In the genomic region with DNA sequence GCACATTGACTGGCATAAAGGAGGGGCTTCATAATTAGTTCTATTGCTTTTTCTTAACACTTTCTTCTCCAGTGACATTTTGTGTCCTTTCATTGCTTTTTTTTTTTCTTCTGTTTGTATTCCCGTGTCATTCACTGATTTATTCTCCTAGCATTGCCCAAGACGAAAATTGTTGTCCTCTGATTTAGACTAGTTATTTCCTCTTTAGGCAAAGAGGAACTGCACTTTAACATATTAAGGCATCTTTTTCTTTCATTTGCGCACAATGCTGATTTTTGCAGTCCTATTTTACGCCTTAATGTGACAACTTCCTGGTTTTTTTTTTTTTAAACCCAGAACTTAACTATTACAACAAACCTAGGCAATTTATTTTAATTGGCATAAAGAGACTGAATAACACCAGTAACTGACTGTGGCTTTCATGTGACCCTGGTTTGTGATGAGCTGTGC, we compare ENCODE assay signal across 1 cellular context.
TF ChIP-seq lines count a peak whose summit lies in the region.

No MANE protein-coding gene starts in this region.

TF ChIP-seq in GM23338, 12 proteins besides CTCF, POLR2A, EP300 and RAD21 (continued from another document):
- TF ChIP-seq, protein P1, sequence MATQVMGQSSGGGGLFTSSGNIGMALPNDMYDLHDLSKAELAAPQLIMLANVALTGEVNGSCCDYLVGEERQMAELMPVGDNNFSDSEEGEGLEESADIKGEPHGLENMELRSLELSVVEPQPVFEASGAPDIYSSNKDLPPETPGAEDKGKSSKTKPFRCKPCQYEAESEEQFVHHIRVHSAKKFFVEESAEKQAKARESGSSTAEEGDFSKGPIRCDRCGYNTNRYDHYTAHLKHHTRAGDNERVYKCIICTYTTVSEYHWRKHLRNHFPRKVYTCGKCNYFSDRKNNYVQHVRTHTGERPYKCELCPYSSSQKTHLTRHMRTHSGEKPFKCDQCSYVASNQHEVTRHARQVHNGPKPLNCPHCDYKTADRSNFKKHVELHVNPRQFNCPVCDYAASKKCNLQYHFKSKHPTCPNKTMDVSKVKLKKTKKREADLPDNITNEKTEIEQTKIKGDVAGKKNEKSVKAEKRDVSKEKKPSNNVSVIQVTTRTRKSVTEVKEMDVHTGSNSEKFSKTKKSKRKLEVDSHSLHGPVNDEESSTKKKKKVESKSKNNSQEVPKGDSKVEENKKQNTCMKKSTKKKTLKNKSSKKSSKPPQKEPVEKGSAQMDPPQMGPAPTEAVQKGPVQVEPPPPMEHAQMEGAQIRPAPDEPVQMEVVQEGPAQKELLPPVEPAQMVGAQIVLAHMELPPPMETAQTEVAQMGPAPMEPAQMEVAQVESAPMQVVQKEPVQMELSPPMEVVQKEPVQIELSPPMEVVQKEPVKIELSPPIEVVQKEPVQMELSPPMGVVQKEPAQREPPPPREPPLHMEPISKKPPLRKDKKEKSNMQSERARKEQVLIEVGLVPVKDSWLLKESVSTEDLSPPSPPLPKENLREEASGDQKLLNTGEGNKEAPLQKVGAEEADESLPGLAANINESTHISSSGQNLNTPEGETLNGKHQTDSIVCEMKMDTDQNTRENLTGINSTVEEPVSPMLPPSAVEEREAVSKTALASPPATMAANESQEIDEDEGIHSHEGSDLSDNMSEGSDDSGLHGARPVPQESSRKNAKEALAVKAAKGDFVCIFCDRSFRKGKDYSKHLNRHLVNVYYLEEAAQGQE (IDR thresholded peaks at IDR 0.05; ENCODE audit: unreplicated experiment): no peak
- TF ChIP-seq EZH2 (IDR thresholded peaks at IDR 0.05; ENCODE audit: low read depth, unreplicated experiment) (no peak), CREB1 (CRISPR knock-in tag; IDR thresholded peaks at IDR 0.05; ENCODE audit: low read depth) (no peak), POLR2AphosphoS5 (IDR thresholded peaks at IDR 0.05; ENCODE audit: low read depth) (no peak), ZNF462 (CRISPR knock-in tag; IDR thresholded peaks at IDR 0.05) (no peak)
